ENCODE assay signal across 1 cellular context in the genomic region with DNA sequence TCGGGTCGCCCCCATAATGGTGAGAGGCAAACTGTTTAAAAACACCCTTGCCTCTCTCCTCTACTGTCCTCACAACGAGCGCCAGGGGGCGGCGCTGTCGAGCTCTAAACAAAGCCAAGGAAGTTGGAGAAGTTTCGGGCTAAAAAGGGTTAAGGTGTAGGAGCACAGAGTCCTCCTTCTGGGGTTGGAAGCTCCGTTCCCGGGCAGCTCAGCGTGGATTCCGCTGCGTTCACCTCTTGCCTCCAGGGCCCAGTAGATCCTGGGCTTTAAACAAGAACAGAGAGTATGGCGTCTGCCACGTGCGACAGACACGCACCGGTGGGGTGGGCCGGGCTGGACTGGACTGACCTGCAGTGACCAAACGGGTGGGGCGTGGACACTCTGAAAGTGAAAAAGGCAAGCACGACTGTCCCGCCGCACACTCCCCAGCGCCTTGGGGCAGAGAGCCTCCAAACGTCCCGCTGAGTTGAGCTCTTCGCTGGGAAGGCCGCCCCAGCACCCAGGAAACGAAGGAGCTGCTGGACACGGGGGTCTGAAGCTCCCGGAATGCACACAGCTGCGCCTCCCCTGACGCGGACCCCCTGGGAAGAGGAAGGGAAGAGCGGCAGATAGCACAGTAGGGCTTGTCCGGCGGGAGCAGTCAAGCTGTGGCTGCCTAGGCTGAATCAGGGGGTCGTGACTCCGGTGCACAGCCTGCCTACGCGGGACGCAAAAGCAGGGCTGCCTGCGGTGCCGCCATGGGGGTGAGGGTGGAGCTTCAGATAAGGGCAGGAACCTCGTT.
TF ChIP-seq lines count a peak whose summit lies in the region.

No MANE protein-coding gene starts in this region.

TF ChIP-seq in WTC11, 78 proteins besides CTCF, POLR2A, EP300 and RAD21 (continued from another document):
- no peak for TF ChIP-seq NR1H2 (CRISPR knock-in tag; IDR thresholded peaks at IDR 0.05)
- TF ChIP-seq OVOL2 (CRISPR knock-in tag; IDR thresholded peaks at IDR 0.05; ENCODE audit: borderline replicate concordance): no peak
- peak; percentile 68; the same call in 1 of the 2 replicates for TF ChIP-seq ZNF263 (CRISPR knock-in tag; IDR thresholded peaks at IDR 0.05; ENCODE audit: low read depth)
